ENCODE assay signal across 22 cellular contexts in the genomic region with DNA sequence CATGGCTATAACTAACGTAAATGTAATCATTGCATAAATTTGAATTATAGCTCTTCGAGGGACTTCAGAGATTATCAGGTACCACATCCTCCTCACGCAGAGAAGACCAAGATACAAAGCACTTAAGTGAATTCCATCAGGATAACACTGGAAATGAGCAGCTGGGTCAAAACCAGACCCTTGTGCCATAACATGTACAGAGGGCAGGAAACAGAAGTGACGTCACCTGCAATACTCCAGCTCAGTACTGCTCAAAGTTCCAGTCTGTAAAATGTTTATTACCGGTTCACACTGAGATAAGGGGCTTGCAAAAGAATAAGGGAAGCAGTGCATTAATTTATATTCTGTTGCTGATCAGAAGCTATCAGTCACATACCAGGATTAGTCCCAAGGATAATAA. TPM values are rescaled to one million over a fixed set of nuclear protein-coding genes. Genes with fewer than 3 reads are reported as not detected.
"Had no signal": no experiment of that assay in that cellular context is flagged by ENCODE, and none has a peak within 500 bp of the region (broad histone marks: within the 10 kb centered on the region; RNA-seq: fewer than 3 reads in every experiment).

No MANE protein-coding gene starts in this region.

- H3K9me3 ChIP-seq: body of pancreas, gastrocnemius medialis, suprapubic skin, transverse colon had no signal

- ATAC-seq: activated CD4-positive, alpha-beta T cell treated with anti-CD3 and anti-CD28 coated beads for 36 hours; body of pancreas; gastrocnemius medialis; stimulated activated effector memory CD8-positive, alpha-beta T cell treated with anti-CD3 and anti-CD28 coated beads, Interleukin-12 subunit alpha, Interleukin-12 subunit beta, amount 100 ng/mL, for 72 hours; stimulated activated naive CD8-positive, alpha-beta T cell treated with anti-CD3 and anti-CD28 coated beads, Interleukin-15, amount 100 ng/mL, for 72 hours had no signal

- DNase-seq: activated B cell treated with CpG ODN at 0.5 μM for 24 hours; activated CD4-positive, alpha-beta T cell treated with anti-CD3 and anti-CD28 coated beads for 36 hours; activated CD4-positive, alpha-beta T cell treated with anti-CD3 and anti-CD28 coated beads, Interleukin-2, amount 50 U/mL, for 4 hours; activated effector memory CD4-positive, alpha-beta T cell treated with Interleukin-2 at 50 U/mL for 16 hours; activated naive CD4-positive, alpha-beta T cell treated with anti-CD3 and anti-CD28 coated beads for 36 hours; activated naive CD8-positive, alpha-beta T cell treated with anti-CD3 and anti-CD28 coated beads, Interleukin-2, amount 10 ng/mL, durations not matched to agents 7 days and 5 days; activated T-cell treated with anti-CD3 and anti-CD28 coated beads, Interleukin-2, amount 50 U/mL, for 48 hours; amygdala; body of pancreas; effector CD8-positive, alpha-beta T cell; gastrocnemius medialis; head of caudate nucleus; left cardiac atrium; mesendoderm; naive B cell; nucleus accumbens; stimulated activated naive CD8-positive, alpha-beta T cell treated with anti-CD3 and anti-CD28 coated beads, Interleukin-15, amount 100 ng/mL, for 72 hours; T1000; transverse colon had no signal

- FAIRE-seq: urothelium cell line had no signal

- H3K27ac ChIP-seq: body of pancreas, gastrocnemius medialis, suprapubic skin, transverse colon had no signal

- H3K27me3 ChIP-seq: body of pancreas, gastrocnemius medialis, suprapubic skin, transverse colon had no signal

- H3K36me3 ChIP-seq: gastrocnemius medialis, suprapubic skin, transverse colon had no signal

- H3K4me3 ChIP-seq: body of pancreas, gastrocnemius medialis, suprapubic skin, transverse colon had no signal

- H3K4me1 ChIP-seq: body of pancreas, gastrocnemius medialis, suprapubic skin had no signal

RNA-seq across cellular contexts. Expression of a gene that starts 45.8 kb away (rescaled TPM):
- total RNA-seq: activated B cell treated with CpG ODN at 0.5 μM for 24 hours; activated CD4-positive, alpha-beta T cell treated with anti-CD3 and anti-CD28 coated beads for 36 hours; activated naive CD4-positive, alpha-beta T cell treated with anti-CD3 and anti-CD28 coated beads for 36 hours; activated naive CD8-positive, alpha-beta T cell treated with anti-CD3 and anti-CD28 coated beads, Interleukin-2, amount 10 ng/mL, durations not matched to agents 7 days and 5 days had no signal
